12 cellular contexts compared by ENCODE assay signal in the genomic region with DNA sequence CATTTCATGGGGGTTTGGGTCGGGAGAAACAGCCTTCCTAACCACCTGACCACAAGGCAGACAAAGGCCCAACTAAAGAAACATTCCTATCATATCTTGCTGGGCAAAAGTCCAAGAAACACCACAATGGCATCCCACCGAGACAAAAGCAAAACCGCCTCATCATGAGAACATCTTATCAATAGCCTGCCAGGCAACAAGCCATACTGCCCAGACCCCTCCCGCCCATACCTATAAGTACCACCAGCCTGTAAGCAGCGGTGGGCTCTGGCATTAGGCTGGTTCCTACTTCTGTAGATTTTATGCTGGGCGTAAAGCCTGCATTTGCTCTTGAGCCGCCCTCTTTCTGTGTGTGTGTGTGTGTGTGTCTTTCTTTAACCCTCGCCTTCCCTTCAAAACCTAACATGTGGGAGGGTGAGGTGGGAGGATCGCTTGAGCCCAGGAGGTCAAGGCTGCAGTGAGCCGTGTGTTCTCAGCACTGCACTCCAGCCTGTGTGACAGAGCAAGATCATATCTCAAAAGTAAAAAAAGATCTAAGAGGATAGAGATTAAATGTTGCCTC. TPM values are rescaled to one million over a fixed set of nuclear protein-coding genes. Genes with fewer than 3 reads are reported as not detected.
DNase-seq lines count a peak whose midpoint lies in the region; ATAC-seq, FAIRE-seq and TF ChIP-seq lines count a peak whose summit lies in the region.
"Had no signal": no experiment of that assay in that cellular context is flagged by ENCODE, and none has a peak within 500 bp of the region (broad histone marks: within the 10 kb centered on the region; RNA-seq: fewer than 3 reads in every experiment).

No MANE protein-coding gene starts in this region.

- H3K79me2 ChIP-seq in fibroblast of lung (ENCODE audit: control insufficient read depth, insufficient read depth, low read length): no peaks in the 10 kb centered on the region

- H3K36me3 Mint-ChIP-seq in progenitor cell of endocrine pancreas (ENCODE audit: insufficient read depth): no peaks in the 10 kb centered on the region

- in situ Hi-C loops in HAP-1 (cut with MboI; ENCODE audit: low sequenced_read_pairs): no loop called here

- FAIRE-seq in RCC 7860 (lab: Jason Lieb, UNC): peak; percentile 92

- H3K4me1 Mint-ChIP-seq in progenitor cell of endocrine pancreas (ENCODE audit: low read depth): peaks cover 5% of the 10 kb centered on the region

- H3K36me3 ChIP-seq in HAP-1 (replicated peaks) (no peaks in the 10 kb centered on the region), fibroblast of lung (ENCODE audit: control insufficient read depth, insufficient read depth, low read length) (no peaks in the 10 kb centered on the region), uterus (no peaks in the 10 kb centered on the region)
- H3K36me3 ChIP-seq: colonic mucosa, Peyer's patch, stomach had no signal

- no peak overlapping the region for H3K27ac ChIP-seq in fibroblast of lung (ENCODE audit: insufficient read depth, low read length)
- no peak overlapping the region for H3K27ac ChIP-seq in uterus
- H3K27ac ChIP-seq: colonic mucosa, Peyer's patch, stomach had no signal

- H3K9me3 ChIP-seq in HAP-1 (no peaks in the 10 kb centered on the region), fibroblast of lung (ENCODE audit: control insufficient read depth, insufficient read depth, low read depth, low read length) (no peaks in the 10 kb centered on the region), uterus (no peaks in the 10 kb centered on the region)
- H3K9me3 ChIP-seq: colonic mucosa, Peyer's patch, stomach had no signal

- ATAC-seq in HG02763 (IDR thresholded peaks at IDR 0.05; ENCODE audit: unreplicated experiment): no peak

- no peak overlapping the region for H3K4me3 ChIP-seq in HAP-1
- no peak overlapping the region for H3K4me3 ChIP-seq in fibroblast of lung (replicated peaks in 1 of 4; ENCODE audit: control extremely low read depth in 1 of 4, insufficient read depth in 1 of 4, low read depth in 3 of 4, low read length in 4 of 4)
- no peak overlapping the region for H3K4me3 ChIP-seq in uterus
- H3K4me3 ChIP-seq: colonic mucosa, Peyer's patch, stomach had no signal

- no peak overlapping the region for H3K4me2 ChIP-seq in fibroblast of lung (ENCODE audit: extremely low read depth, insufficient read depth, low read length)

- H3K27me3 Mint-ChIP-seq in progenitor cell of endocrine pancreas: no peaks in the 10 kb centered on the region

- no peak overlapping the region for H3K4me3 Mint-ChIP-seq in progenitor cell of endocrine pancreas (ENCODE audit: low read depth)

- H3K4me1 ChIP-seq in HAP-1 (peaks cover 3% of the 10 kb centered on the region; the same call in 1 of the 2 replicates), fibroblast of lung (ENCODE audit: control insufficient read depth, extremely low read depth, insufficient read depth, low read length) (no peaks in the 10 kb centered on the region), uterus (no peaks in the 10 kb centered on the region)

- H3K27me3 ChIP-seq in HAP-1 (ENCODE audit: low read depth): no peaks in the 10 kb centered on the region
- no peaks in the 10 kb centered on the region for H3K27me3 ChIP-seq in fibroblast of lung (ENCODE audit: control insufficient read depth, insufficient read depth, low read length)
- H3K27me3 ChIP-seq in uterus: no peaks in the 10 kb centered on the region
- H3K27me3 ChIP-seq: colonic mucosa, Peyer's patch, stomach had no signal

- peak overlapping the region; percentile 75 for H3K27ac Mint-ChIP-seq in progenitor cell of endocrine pancreas

- intact Hi-C loops in uterus (cut with DNase I; ENCODE audit: low total_unique reads): no loop called here

- no peaks in the 10 kb centered on the region for H4K20me1 ChIP-seq in fibroblast of lung (ENCODE audit: control insufficient read depth, extremely low read depth, insufficient read depth, low read length)

- no peak overlapping the region for H3K9ac ChIP-seq in fibroblast of lung (ENCODE audit: insufficient read depth, low read length)

- no peaks in the 10 kb centered on the region for H3K9me3 Mint-ChIP-seq in progenitor cell of endocrine pancreas (ENCODE audit: low read depth)

- TF ChIP-seq CTCF in fibroblast of lung (conservative IDR thresholded peaks at IDR 0.05 in 1 of 2, IDR thresholded peaks at IDR 0.05 in 1 of 2; ENCODE audit: low read depth in 1 of 2, low read length in 2 of 2) (no peak), progenitor cell of endocrine pancreas (IDR thresholded peaks at IDR 0.05; ENCODE audit: unreplicated experiment) (no peak), uterus (IDR thresholded peaks at IDR 0.05) (no peak)

- DNase-seq in HAP-1 (ENCODE audit: low spot score in 2 of 2): peak; percentile 15 to 49
- DNase-seq in RCC 7860 (ENCODE audit: low spot score): peak; percentile 96
- peak; percentile 56 to 97 for DNase-seq in fibroblast of lung (ENCODE audit: low read depth in 2 of 2)
- no peak for DNase-seq in progenitor cell of endocrine pancreas (ENCODE audit: low spot score, unreplicated experiment)
- DNase-seq in T-helper 2 cell: no peak
- DNase-seq in MV-4-11 (lab: John Stamatoyannopoulos, UW): no peak
- no peak for DNase-seq in uterus
- DNase-seq: colonic mucosa, Karpas-422, Peyer's patch, stomach had no signal

- H2AFZ ChIP-seq in fibroblast of lung (ENCODE audit: low read length): no peak overlapping the region

- TF ChIP-seq POLR2A in uterus (IDR thresholded peaks at IDR 0.05): no peak

RNA-seq across cellular contexts. Expression of gene PDE6A, which starts 56.9 kb away (rescaled TPM):
- under 0.01 TPM in 2 replicates for total RNA-seq in fibroblast of lung
- 0.02 TPM in 1 of 2 replicates, not detected in the other for polyA plus RNA-seq in fibroblast of lung
- not detected in 2 replicates for polyA plus RNA-seq in fibroblast of lung (2012)
- polyA minus RNA-seq in fibroblast of lung (ENCODE audit: low replicate concordance): not detected in 2 replicates
- total RNA-seq in progenitor cell of endocrine pancreas: 0.07 TPM in 1 of 2 replicates, not detected in the other
- total RNA-seq in uterus: under 1 TPM in 1 of 4 donors, not detected in 3; 0.07 TPM
- total RNA-seq: Peyer's patch had no signal

Comparison
In these comparisons a context has a peak if more than half of its experiments do, and no peak if none do; other contexts are left out.
1. DNase-seq: peak in HAP-1 (2 of 2), RCC 7860 (single experiment) and fibroblast of lung (2 of 2); none in progenitor cell of endocrine pancreas (single experiment), T-helper 2 cell (0 of 5), MV-4-11 (single experiment) and uterus (0 of 2).